18 cellular contexts compared by ENCODE assay signal in the genomic region with DNA sequence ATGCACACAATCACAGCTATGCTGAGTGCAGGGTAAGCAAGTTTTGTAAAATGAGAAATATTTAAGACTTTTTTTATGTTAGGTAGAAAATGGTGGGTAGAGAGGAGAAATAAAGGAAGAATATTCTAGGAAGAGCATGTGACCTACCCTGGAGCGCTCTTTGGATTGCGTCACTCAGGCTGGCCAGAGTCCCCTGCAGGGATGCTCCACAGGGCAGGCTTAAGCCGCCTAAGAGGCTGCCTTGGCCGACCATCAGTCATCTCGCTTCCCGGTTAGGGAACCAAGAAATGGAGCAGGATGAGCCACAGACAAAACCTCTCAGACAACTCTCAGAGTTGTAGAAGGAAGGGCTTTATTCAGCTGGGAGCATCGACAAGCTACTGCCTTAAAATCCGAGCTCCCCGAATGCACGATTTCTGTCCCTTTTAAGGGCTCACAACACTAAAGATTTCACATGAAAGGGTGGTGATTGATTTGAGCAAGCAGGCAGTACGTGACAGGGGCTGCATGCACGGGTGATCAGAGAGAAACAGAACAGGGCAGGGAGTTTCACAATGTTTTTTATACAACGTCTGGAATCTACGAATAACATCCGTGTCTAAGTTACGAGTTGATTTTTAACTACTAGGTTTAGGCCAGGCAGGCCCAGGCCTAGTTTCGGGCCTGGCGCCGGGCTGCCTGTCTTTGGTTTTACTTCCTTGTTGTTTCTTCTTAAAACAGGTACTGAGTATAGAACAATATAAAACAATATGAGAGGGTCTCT.
A peak's percentile ranks its signal among the peaks of the same experiment; 100 is the strongest.
DNase-seq lines count a peak whose midpoint lies in the region; ATAC-seq, FAIRE-seq and TF ChIP-seq lines count a peak whose summit lies in the region.
"Had no signal": no experiment of that assay in that cellular context is flagged by ENCODE, and none has a peak within 500 bp of the region (broad histone marks: within the 10 kb centered on the region; RNA-seq: fewer than 3 reads in every experiment).

No MANE protein-coding gene starts in this region.

- H3K9me2 ChIP-seq in SU-DHL-6 (replicated peaks; ENCODE audit: insufficient read depth, low read length): no peaks in the 10 kb centered on the region

- H3K27ac ChIP-seq in SU-DHL-6 (ENCODE audit: low read depth, low read length) (no peak overlapping the region), neuronal stem cell (replicated peaks; ENCODE audit: low read length) (no peak overlapping the region)
- H3K27ac ChIP-seq: A549; BLaER1 treated with 17β-estradiol and CSF1 and Interleukin-3, amounts not matched to agents 10 nM and 100 nM; HL-60 had no signal

- peaks cover 12% of the 10 kb centered on the region for H3K9me3 Mint-ChIP-seq in natural killer cell treated with Interleukin-12 subunit alpha and Interleukin-12 subunit beta and Interleukin-15 and Interleukin-18, amount 100 ng/mL, for 72 hours

- H3K36me3 Mint-ChIP-seq in natural killer cell treated with Interleukin-12 subunit alpha and Interleukin-12 subunit beta and Interleukin-15 and Interleukin-18, amount 100 ng/mL, for 72 hours: peaks cover 6% of the 10 kb centered on the region

- no peak overlapping the region for H3K4me3 ChIP-seq in SU-DHL-6 (ENCODE audit: insufficient read depth, low read length, poor library complexity, severe bottlenecking)
- H3K4me3 ChIP-seq in kidney epithelial cell (ENCODE audit: low read depth, low read length): no peak overlapping the region
- H3K4me3 ChIP-seq in neuronal stem cell (ENCODE audit: low read length in 2 of 2): no peak overlapping the region
- H3K4me3 ChIP-seq: A549; BLaER1 treated with 17β-estradiol and CSF1 and Interleukin-3, amounts not matched to agents 10 nM and 100 nM had no signal

- H3K9me3 ChIP-seq in SU-DHL-6 (ENCODE audit: insufficient read depth, low read length) (no peaks in the 10 kb centered on the region), neuronal stem cell (replicated peaks in 1 of 2; ENCODE audit: control insufficient read depth in 2 of 2, insufficient read depth in 1 of 2, low read depth in 1 of 2, low read length in 2 of 2) (no peaks in the 10 kb centered on the region)
- H3K9me3 ChIP-seq: A549; BLaER1 treated with 17β-estradiol and CSF1 and Interleukin-3, amounts not matched to agents 10 nM and 100 nM had no signal

- H4K91ac ChIP-seq in neuronal stem cell (ENCODE audit: low read depth, low read length, poor library complexity): no peak overlapping the region

- H2BK120ac ChIP-seq in neuronal stem cell (ENCODE audit: low read depth, low read length): no peak overlapping the region

- TF ChIP-seq CTCF in SU-DHL-6 (IDR thresholded peaks at IDR 0.05; ENCODE audit: insufficient read depth, low read length, poor library complexity, severe bottlenecking) (no peak), kidney epithelial cell (IDR thresholded peaks at IDR 0.05; ENCODE audit: insufficient read depth, low read length, poor library complexity, severe bottlenecking) (no peak)

- no peaks in the 10 kb centered on the region for H3K27me3 Mint-ChIP-seq in natural killer cell treated with Interleukin-12 subunit alpha and Interleukin-12 subunit beta and Interleukin-15 and Interleukin-18, amount 100 ng/mL, for 72 hours

- WGBS in neuronal stem cell (ENCODE audit: extremely low coverage in 2 of 2, insufficient read length in 2 of 2, insufficient replicate concordance in 1 of 2), 2 donors: no CpG with 5 or more reads among the region's 19 CpGs

- H3K9ac ChIP-seq in SU-DHL-6 (ENCODE audit: low read length) (no peak overlapping the region), neuronal stem cell (ENCODE audit: low read depth, low read length, poor library complexity) (no peak overlapping the region)
- H3K9ac ChIP-seq: BLaER1 treated with 17β-estradiol and CSF1 and Interleukin-3, amounts not matched to agents 10 nM and 100 nM had no signal

- no peaks in the 10 kb centered on the region for H3K79me1 ChIP-seq in neuronal stem cell (ENCODE audit: low read depth, low read length)

- no peak overlapping the region for H4K8ac ChIP-seq in neuronal stem cell (ENCODE audit: low read depth, low read length)

- H3K79me2 ChIP-seq in SU-DHL-6 (ENCODE audit: insufficient read depth, low read length): no peaks in the 10 kb centered on the region

- H3F3A ChIP-seq in SU-DHL-6 (ENCODE audit: insufficient read depth): no peaks in the 10 kb centered on the region

- H3K23ac ChIP-seq in neuronal stem cell (ENCODE audit: low read depth, low read length, poor library complexity): no peak overlapping the region

- no peak for DNase-seq in GM19239 (ENCODE audit: insufficient read length, low spot score)
- DNase-seq in kidney epithelial cell (ENCODE audit: low read depth): peak; percentile 53
- DNase-seq in neuronal stem cell (ENCODE audit: low spot score): no peak
- DNase-seq in SIG-M5 (lab: John Stamatoyannopoulos, UW): no peak
- no peak for DNase-seq in natural killer cell treated with Interleukin-12 subunit alpha and Interleukin-12 subunit beta and Interleukin-15 and Interleukin-18, amount 100 ng/mL, for 72 hours (ENCODE audit: low spot score)
- DNase-seq: EL, HCEC 1CT, NCI-H1105 treated with DMSO at 0.1 percent for 48 hours, NCI-H187 treated with DMSO at 0.1 percent for 48 hours, NCI-H446 treated with DMSO at 0.1 percent for 48 hours, NCI-H748 treated with DMSO at 0.1 percent for 48 hours, PC-3 had no signal

- no peak overlapping the region for H3K14ac ChIP-seq in neuronal stem cell (ENCODE audit: low read length)

- no peak overlapping the region for H3K27ac Mint-ChIP-seq in natural killer cell treated with Interleukin-12 subunit alpha and Interleukin-12 subunit beta and Interleukin-15 and Interleukin-18, amount 100 ng/mL, for 72 hours

- no peak overlapping the region for H2BK12ac ChIP-seq in neuronal stem cell (ENCODE audit: low read length)

- H2AFZ ChIP-seq in SU-DHL-6 (ENCODE audit: low read depth, low read length, severe bottlenecking) (peak overlapping the region; percentile 77), neuronal stem cell (ENCODE audit: low read length) (peak overlapping the region; percentile 86)

- no peaks in the 10 kb centered on the region for H3K36me3 ChIP-seq in SU-DHL-6 (ENCODE audit: low read length)
- H3K36me3 ChIP-seq in kidney epithelial cell (ENCODE audit: control insufficient read depth, insufficient read depth, low read length): no peaks in the 10 kb centered on the region
- no peaks in the 10 kb centered on the region for H3K36me3 ChIP-seq in neuronal stem cell (replicated peaks in 1 of 2; ENCODE audit: control insufficient read depth in 2 of 2, insufficient read depth in 2 of 2, low read length in 2 of 2)
- H3K36me3 ChIP-seq: BLaER1 treated with 17β-estradiol and CSF1 and Interleukin-3, amounts not matched to agents 10 nM and 100 nM had no signal

- no peaks in the 10 kb centered on the region for H3K4me1 Mint-ChIP-seq in natural killer cell treated with Interleukin-12 subunit alpha and Interleukin-12 subunit beta and Interleukin-15 and Interleukin-18, amount 100 ng/mL, for 72 hours (ENCODE audit: low read depth in 2 of 2)

- no peak overlapping the region for H3K4me3 Mint-ChIP-seq in natural killer cell treated with Interleukin-12 subunit alpha and Interleukin-12 subunit beta and Interleukin-15 and Interleukin-18, amount 100 ng/mL, for 72 hours

- H2BK5ac ChIP-seq in neuronal stem cell (ENCODE audit: low read length): no peak overlapping the region

- H4K20me1 ChIP-seq in SU-DHL-6 (ENCODE audit: low read depth, low read length): no peaks in the 10 kb centered on the region
- H4K20me1 ChIP-seq: BLaER1 treated with 17β-estradiol and CSF1 and Interleukin-3, amounts not matched to agents 10 nM and 100 nM had no signal

- peak; percentile 21 for FAIRE-seq in GM19239 (lab: Jason Lieb, UNC)
- FAIRE-seq: A549, HTR-8/SVneo had no signal

- no peak overlapping the region for H3K18ac ChIP-seq in neuronal stem cell (ENCODE audit: low read length)

- H3K4me1 ChIP-seq in neuronal stem cell (ENCODE audit: control insufficient read depth in 2 of 2, insufficient read depth in 1 of 2, low read depth in 1 of 2, low read length in 2 of 2): no peaks in the 10 kb centered on the region
- H3K4me1 ChIP-seq: A549 had no signal

- no peak overlapping the region for H3K4ac ChIP-seq in neuronal stem cell (ENCODE audit: low read length)

- no peak overlapping the region for H2AK5ac ChIP-seq in neuronal stem cell (ENCODE audit: low read depth, low read length)

- H2BK15ac ChIP-seq in neuronal stem cell (ENCODE audit: low read length): no peak overlapping the region

- no peaks in the 10 kb centered on the region for H3K27me3 ChIP-seq in SU-DHL-6 (ENCODE audit: low read length)
- no peaks in the 10 kb centered on the region for H3K27me3 ChIP-seq in kidney epithelial cell (ENCODE audit: control insufficient read depth, insufficient read depth, low read length)
- H3K27me3 ChIP-seq in neuronal stem cell (ENCODE audit: control insufficient read depth in 3 of 3, insufficient read depth in 3 of 3, low read depth in 1 of 3, low read length in 3 of 3): no peaks in the 10 kb centered on the region
- H3K27me3 ChIP-seq: BLaER1 treated with 17β-estradiol and CSF1 and Interleukin-3, amounts not matched to agents 10 nM and 100 nM had no signal

- H3K4me2 ChIP-seq in SU-DHL-6 (ENCODE audit: low read depth, low read length, poor library complexity, severe bottlenecking): no peak overlapping the region
- H3K4me2 ChIP-seq in neuronal stem cell (ENCODE audit: insufficient read depth, low read length, poor library complexity, severe bottlenecking): no peak overlapping the region
- H3K4me2 ChIP-seq: A549; BLaER1 treated with 17β-estradiol and CSF1 and Interleukin-3, amounts not matched to agents 10 nM and 100 nM had no signal

- ATAC-seq in natural killer cell treated with Interleukin-12 subunit alpha and Interleukin-12 subunit beta and Interleukin-15 and Interleukin-18, amount 100 ng/mL, for 72 hours: no peak
- ATAC-seq in HG03469 (IDR thresholded peaks at IDR 0.05; ENCODE audit: unreplicated experiment): no peak
- ATAC-seq: A549, PC-3 had no signal
